In genomic region chrY:8852278-8852677, GRCh38 we compare ENCODE assay signal across 34 cellular contexts.
"Had no signal": no experiment of that assay in that cellular context is flagged by ENCODE, and none has a peak within 500 bp of the region (broad histone marks: within the 10 kb centered on the region; RNA-seq: fewer than 3 reads in every experiment).

No MANE protein-coding gene starts in this region.

- H3K9me3 ChIP-seq: adrenal gland, ascending aorta, body of pancreas, breast epithelium had no signal

- H3K27me3 ChIP-seq: adrenal gland, ascending aorta, body of pancreas, brain microvascular endothelial cell, breast epithelium, cardiac muscle cell had no signal

- DNase-seq: activated effector memory CD4-positive, alpha-beta T cell treated with anti-CD3 and anti-CD28 coated beads, Interleukin-2, amount 50 U/mL, for 16 hours; activated effector memory CD4-positive, alpha-beta T cell treated with Interleukin-2 at 50 U/mL for 16 hours; activated gamma-delta T cell; activated gamma-delta T cell treated with Interleukin-2 at 50 U/mL for 16 hours; activated naive CD4-positive, alpha-beta T cell; activated naive CD4-positive, alpha-beta T cell treated with anti-CD3 and anti-CD28 coated beads for 36 hours; activated naive CD4-positive, alpha-beta T cell treated with anti-CD3 and anti-CD28 coated beads, Interleukin-2, amount 10 ng/mL, durations not matched to agents 7 days and 5 days; activated naive CD4-positive, alpha-beta T cell treated with anti-CD3 and anti-CD28 coated beads, Interleukin-2, amount 50 U/mL, for 16 hours; activated naive CD4-positive, alpha-beta T cell treated with Interleukin-2 at 50 U/mL for 16 hours; activated naive CD8-positive, alpha-beta T cell treated with anti-CD3 and anti-CD28 coated beads for 36 hours; activated naive CD8-positive, alpha-beta T cell treated with anti-CD3 and anti-CD28 coated beads, Interleukin-2, amount 10 ng/mL, durations not matched to agents 7 days and 5 days; activated naive CD8-positive, alpha-beta T cell treated with anti-CD3 and anti-CD28 coated beads, Interleukin-2, amount 50 U/mL, for 24 hours; activated T-cell treated with anti-CD3 and anti-CD28 coated beads, Interleukin-2, amount 50 U/mL, for 1 hour; activated T-cell treated with anti-CD3 and anti-CD28 coated beads, Interleukin-2, amount 50 U/mL, for 24 hours; activated T-cell treated with anti-CD3 and anti-CD28 coated beads, Interleukin-2, amount 50 U/mL, for 4 hours; activated T-cell treated with anti-CD3 and anti-CD28 coated beads, Interleukin-2, amount 50 U/mL, for 48 hours; activated T-cell treated with anti-CD3 and anti-CD28 coated beads, Interleukin-2, amount 50 U/mL, for 72 hours; adrenal gland; amniotic stem cell; amygdala; anterior cingulate cortex; aorta; body of pancreas; brain microvascular endothelial cell; caudate nucleus; central memory CD4-positive, alpha-beta T cell; cerebellar nuclear complex had no signal

- H3K27ac ChIP-seq: adrenal gland, ascending aorta, body of pancreas, brain microvascular endothelial cell, breast epithelium, cardiac muscle cell had no signal

- FAIRE-seq: astrocyte, bronchial epithelial cell had no signal

- H3K36me3 ChIP-seq: adrenal gland, ascending aorta, brain microvascular endothelial cell, breast epithelium, cardiac muscle cell had no signal

- ATAC-seq: activated naive CD4-positive, alpha-beta T cell treated with anti-CD3 and anti-CD28 coated beads, Interleukin-2, amount 50 U/mL, for 72 hours; activated naive CD8-positive, alpha-beta T cell treated with anti-CD3 and anti-CD28 coated beads, Interleukin-2, amount 50 U/mL, for 24 hours; activated T-cell treated with anti-CD3 and anti-CD28 coated beads, Interleukin-2, amount 50 U/mL, for 4 hours; activated T-cell treated with anti-CD3 and anti-CD28 coated beads, Interleukin-2, amount 50 U/mL, for 72 hours; activated T-helper 17 cell treated with anti-CD3 and anti-CD28 coated beads, Interleukin-2, amount 50 U/mL, for 72 hours; body of pancreas had no signal

- H3K4me3 ChIP-seq: adrenal gland, ascending aorta, body of pancreas, breast epithelium, cardiac muscle cell had no signal

- H3K4me1 ChIP-seq: adrenal gland, ascending aorta, body of pancreas, breast epithelium had no signal
